In genomic region chr19:57578487-57579205, GRCh38 we compare ENCODE assay signal across 8 cellular contexts. TPM values are rescaled to one million over a fixed set of nuclear protein-coding genes. Genes with fewer than 3 reads are reported as not detected.
DNase-seq lines count a peak whose midpoint lies in the region; ATAC-seq, FAIRE-seq and TF ChIP-seq lines count a peak whose summit lies in the region.

TSS of gene ZNF416 (minus strand) at chr19:57578911. CDS start at chr19:57578704, 207 bp downstream.

- BruUV-seq in Calu3 (replicated peaks; lab: Mats Ljungman, UMichigan): TSS peak; percentile 76

- peak; percentile 87 for ATAC-seq in GM21390 (IDR thresholded peaks at IDR 0.05; ENCODE audit: unreplicated experiment)

- CTCF ChIA-PET in Calu3 (lab: Charles Lee): no interaction called here

- peak within 1 kb of the TSS; percentile 74 for H3K4me3 Mint-ChIP-seq in Calu3 (ENCODE audit: low read depth, unreplicated experiment)

- intact Hi-C loops in Calu3 (cut with micrococcal nuclease; ENCODE audit: unreplicated experiment): no loop called here

- DNase-seq in Calu3 (peak; percentile 96), HUDEP-2 (lab: John Stamatoyannopoulos, UW; ENCODE audit: unreplicated experiment in 76 of 76) (peak; percentile 44 to 99 (median 97)), NOMO-1 treated with dmso at 0.1 percent for 144 hours (lab: John Stamatoyannopoulos, UW; ENCODE audit: unreplicated experiment) (peak; percentile 96), mesenteric fat pad (ENCODE audit: low spot score) (peak; percentile 98)
- peak; percentile 94 for DNase-seq in activated CD8-positive, alpha-beta memory T cell treated with anti-CD3 and anti-CD28 coated beads, Interleukin-2, amount 50 U/mL, for 24 hours (ENCODE audit: extremely low read depth)
- peak; percentile 90 for DNase-seq in stimulated activated CD8-positive, alpha-beta memory T cell treated with anti-CD3 and anti-CD28 coated beads, Interleukin-15, amount 100 ng/mL, for 1 hour (ENCODE audit: low read depth)

- H3K4me1 Mint-ChIP-seq in Calu3 (ENCODE audit: low read depth, unreplicated experiment): peaks cover 12% of the 10 kb centered on the region

- H3K9me3 Mint-ChIP-seq in Calu3 (ENCODE audit: low read depth, unreplicated experiment): peaks cover 34% of the 10 kb centered on the region

- H3K27me3 Mint-ChIP-seq in Calu3 (ENCODE audit: unreplicated experiment): no peaks in the 10 kb centered on the region

- peak within 1 kb of the TSS; percentile 55 for H3K27ac Mint-ChIP-seq in Calu3 (ENCODE audit: unreplicated experiment)

- FAIRE-seq in endometrium (lab: Jason Lieb, UNC): peak; percentile 97

- no peak for TF ChIP-seq CTCF in Calu3 (IDR thresholded peaks at IDR 0.05; ENCODE audit: unreplicated experiment)

- H3K36me3 Mint-ChIP-seq in Calu3 (ENCODE audit: insufficient read depth, unreplicated experiment): peaks cover 49% of the 10 kb centered on the region

RNA-seq across cellular contexts. Expression of gene ZNF416, which starts in this region (rescaled TPM):
- total RNA-seq in Calu3 (2022): 6.1 and 6.6 TPM in 2 replicates
- 4.5 TPM for total RNA-seq in mesenteric fat pad

Comparison
In these comparisons a context has a peak if more than half of its experiments do, and no peak if none do; other contexts are left out.
1. Peak in every context shown above with its lines: DNase-seq and ATAC-seq.